26 cellular contexts compared by ENCODE assay signal in the genomic region with DNA sequence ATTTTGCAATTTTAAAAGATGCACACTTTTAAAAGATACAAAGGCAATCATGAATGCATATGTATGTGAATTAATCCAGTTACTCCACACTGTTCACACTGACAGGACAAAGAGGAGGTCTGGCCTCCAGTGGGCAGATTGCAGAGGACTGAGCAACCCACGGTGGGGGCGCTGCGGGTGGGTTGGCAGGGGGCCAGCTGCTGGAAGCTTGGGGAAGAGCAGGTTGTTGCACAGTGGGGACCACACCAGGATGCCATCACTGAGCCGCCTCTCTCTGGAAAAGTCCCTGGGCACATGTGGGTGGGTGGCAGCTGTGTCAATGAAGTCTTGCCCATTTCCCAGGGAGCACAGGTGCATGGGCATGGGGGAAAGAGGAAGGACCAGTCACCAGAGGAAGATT. TPM values are rescaled to one million over a fixed set of nuclear protein-coding genes. Genes with fewer than 3 reads are reported as not detected.
"Had no signal": no experiment of that assay in that cellular context is flagged by ENCODE, and none has a peak within 500 bp of the region (broad histone marks: within the 10 kb centered on the region; RNA-seq: fewer than 3 reads in every experiment).

No MANE protein-coding gene starts in this region.

- H3K4me2 ChIP-seq: SK-N-SH had no signal

- H3K27me3 ChIP-seq: MG63 had no signal

- H3K4me3 ChIP-seq: MG63 had no signal

- DNase-seq: Karpas-422, KG1, MG63, NCI-H1092, NCI-H1105 treated with DMSO at 0.1 percent for 48 hours, NCI-H1417 treated with DMSO at 0.1 percent for 48 hours, NCI-H146, NCI-H1694 treated with DMSO at 0.1 percent for 48 hours, NCI-H1930, NCI-H2107, NCI-H2227 treated with DMSO at 0.1 percent for 48 hours, NCI-H524, NCI-H526 treated with DMSO at 0.1 percent for 48 hours, NCI-H774, Right ventricle myocardium superior, RPMI8226, SIG-M5, SK-N-SH, SW 1271, T-cell had no signal

- H3K27ac ChIP-seq: HL-60 had no signal

- FAIRE-seq: HTR-8/SVneo, RCC 7860 had no signal

- H3K9ac ChIP-seq: SK-N-SH had no signal

- H3K9me3 ChIP-seq: MG63, SK-N-SH had no signal

- ATAC-seq: T-cell had no signal

- H3K36me3 ChIP-seq: MG63 had no signal

RNA-seq across cellular contexts. Expression of a gene that starts 12.7 kb away (rescaled TPM):
- total RNA-seq: NCI-H460, SK-MEL-5 had no signal
- polyA plus RNA-seq: SK-N-SH had no signal

RNA-seq across cellular contexts. Expression of a gene that starts 46.4 kb away (rescaled TPM):
- total RNA-seq: NCI-H460, Right ventricle myocardium superior, T-cell had no signal
- polyA plus RNA-seq: IgD-negative memory B cell had no signal
